8 cellular contexts compared by ENCODE assay signal in the genomic region with DNA sequence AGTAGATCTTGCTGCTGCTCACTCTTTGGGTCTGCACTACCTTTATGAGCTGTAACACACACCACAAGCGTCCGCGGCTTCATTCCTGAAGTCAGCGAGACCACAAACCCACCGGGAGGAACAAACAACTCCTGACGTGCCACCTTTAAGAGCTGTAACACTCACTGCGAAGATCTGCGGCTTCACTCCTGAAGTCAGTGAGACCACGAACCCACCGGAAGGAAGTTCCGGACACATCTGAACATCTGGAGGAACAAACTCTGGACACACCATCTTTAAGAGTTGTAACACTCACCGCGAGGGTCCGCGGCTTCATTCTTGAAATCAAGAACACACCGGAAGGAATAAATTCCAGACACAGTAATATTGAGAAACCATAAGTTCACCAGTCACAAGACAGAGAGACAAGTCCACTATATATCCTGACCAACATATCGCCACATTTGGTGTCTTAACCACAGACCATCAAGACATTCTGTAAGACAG. TPM values are rescaled to one million over a fixed set of nuclear protein-coding genes. Genes with fewer than 3 reads are reported as not detected.
A peak's percentile ranks its signal among the peaks of the same experiment; 100 is the strongest.
DNase-seq lines count a peak whose midpoint lies in the region; ATAC-seq and TF ChIP-seq lines count a peak whose summit lies in the region.
"Not testable (repeated sequence)": the region's sequence is repeated elsewhere in the genome, so short reads cannot be mapped to it uniquely, and the experiment has no call there.

No MANE protein-coding gene starts in this region.

- intact Hi-C loops in activated CD4-positive, alpha-beta T cell treated with anti-CD3 and anti-CD28 coated beads, Interleukin-2, amount 10 ng/mL, durations not matched to agents 24 days and 14 days (cut with micrococcal nuclease): loop anchor here (2.0 kb wide), 2 partner anchors 34 to 58 kb away; partner anchors contain the start of gene RNF38
- intact Hi-C loops in activated T-helper 2 cell treated with anti-CD3 and anti-CD28 coated beads, Interferon-gamma antibody, Interleukin-2, Interleukin-4, amounts not matched to agents 10 μg/mL and 5 μg/mL and 100 μg/mL, durations not matched to agents 14 hours and 24 hours and 36 hours (cut with micrococcal nuclease): loop anchor here (2.0 kb wide), 2 partner anchors 28 to 58 kb away; partner anchors contain the start of gene RNF38
- intact Hi-C loops in lower lobe of right lung (cut with DNase I); upper lobe of right lung (cut with DNase I): not testable (repeated sequence)

- H3K4me2 ChIP-seq in Loucy (ENCODE audit: low read depth, low read length, poor library complexity, severe bottlenecking): peak overlapping the region; percentile 62

- peak overlapping the region; percentile 3 for H3K4me3 ChIP-seq in Loucy (ENCODE audit: low read length, poor library complexity, severe bottlenecking)
- H3K4me3 ChIP-seq in lower lobe of right lung, upper lobe of right lung: not testable (repeated sequence)

- H2AFZ ChIP-seq in Loucy (ENCODE audit: low read length): not testable (repeated sequence)

- H3K36me3 Mint-ChIP-seq in activated CD4-positive, alpha-beta T cell treated with anti-CD3 and anti-CD28 coated beads, Interleukin-2, amount 10 ng/mL, durations not matched to agents 24 days and 14 days (ENCODE audit: low read depth): peaks cover 18% of the 10 kb centered on the region
- peaks cover 20% of the 10 kb centered on the region for H3K36me3 Mint-ChIP-seq in activated T-helper 2 cell treated with anti-CD3 and anti-CD28 coated beads, Interferon-gamma antibody, Interleukin-2, Interleukin-4, amounts not matched to agents 10 μg/mL and 5 μg/mL and 100 μg/mL, durations not matched to agents 14 hours and 24 hours and 36 hours (ENCODE audit: low read depth)

- peaks cover 48% of the 10 kb centered on the region for H3K4me1 Mint-ChIP-seq in activated CD4-positive, alpha-beta T cell treated with anti-CD3 and anti-CD28 coated beads, Interleukin-2, amount 10 ng/mL, durations not matched to agents 24 days and 14 days
- peaks cover 37% of the 10 kb centered on the region for H3K4me1 Mint-ChIP-seq in activated T-helper 2 cell treated with anti-CD3 and anti-CD28 coated beads, Interferon-gamma antibody, Interleukin-2, Interleukin-4, amounts not matched to agents 10 μg/mL and 5 μg/mL and 100 μg/mL, durations not matched to agents 14 hours and 24 hours and 36 hours (ENCODE audit: low read depth)

- H3K27ac Mint-ChIP-seq in activated CD4-positive, alpha-beta T cell treated with anti-CD3 and anti-CD28 coated beads, Interleukin-2, amount 10 ng/mL, durations not matched to agents 24 days and 14 days: peak overlapping the region; percentile 86
- H3K27ac Mint-ChIP-seq in activated T-helper 2 cell treated with anti-CD3 and anti-CD28 coated beads, Interferon-gamma antibody, Interleukin-2, Interleukin-4, amounts not matched to agents 10 μg/mL and 5 μg/mL and 100 μg/mL, durations not matched to agents 14 hours and 24 hours and 36 hours: peak overlapping the region; percentile 47

- H3K27me3 Mint-ChIP-seq in activated CD4-positive, alpha-beta T cell treated with anti-CD3 and anti-CD28 coated beads, Interleukin-2, amount 10 ng/mL, durations not matched to agents 24 days and 14 days; activated T-helper 2 cell treated with anti-CD3 and anti-CD28 coated beads, Interferon-gamma antibody, Interleukin-2, Interleukin-4, amounts not matched to agents 10 μg/mL and 5 μg/mL and 100 μg/mL, durations not matched to agents 14 hours and 24 hours and 36 hours (ENCODE audit: low read depth): not testable (repeated sequence)

- H3K79me2 ChIP-seq in Loucy (ENCODE audit: insufficient read depth, low read length): peaks cover 46% of the 10 kb centered on the region

- not testable (repeated sequence) for H3K9ac ChIP-seq in Loucy (ENCODE audit: low read depth, low read length, poor library complexity, severe bottlenecking)

- H3K9me3 Mint-ChIP-seq in activated CD4-positive, alpha-beta T cell treated with anti-CD3 and anti-CD28 coated beads, Interleukin-2, amount 10 ng/mL, durations not matched to agents 24 days and 14 days; activated T-helper 2 cell treated with anti-CD3 and anti-CD28 coated beads, Interferon-gamma antibody, Interleukin-2, Interleukin-4, amounts not matched to agents 10 μg/mL and 5 μg/mL and 100 μg/mL, durations not matched to agents 14 hours and 24 hours and 36 hours: not testable (repeated sequence)

- H3K4me1 ChIP-seq in Loucy (ENCODE audit: insufficient read depth, low read length, poor library complexity, severe bottlenecking) (peaks cover 41% of the 10 kb centered on the region), lower lobe of right lung (peaks cover 21% of the 10 kb centered on the region)
- not testable (repeated sequence) for H3K4me1 ChIP-seq in upper lobe of right lung

- H3K4me3 Mint-ChIP-seq in activated CD4-positive, alpha-beta T cell treated with anti-CD3 and anti-CD28 coated beads, Interleukin-2, amount 10 ng/mL, durations not matched to agents 24 days and 14 days: peak overlapping the region; percentile 78
- peak overlapping the region; percentile 32 for H3K4me3 Mint-ChIP-seq in activated T-helper 2 cell treated with anti-CD3 and anti-CD28 coated beads, Interferon-gamma antibody, Interleukin-2, Interleukin-4, amounts not matched to agents 10 μg/mL and 5 μg/mL and 100 μg/mL, durations not matched to agents 14 hours and 24 hours and 36 hours (ENCODE audit: low read depth)

- H3K27ac ChIP-seq in lower lobe of right lung, upper lobe of right lung: not testable (repeated sequence)

- not testable (repeated sequence) for H3K9me3 ChIP-seq in Loucy (ENCODE audit: insufficient read depth, low read depth, low read length); lower lobe of right lung; upper lobe of right lung

- H3F3A ChIP-seq in Loucy (ENCODE audit: low read depth): peaks cover 16% of the 10 kb centered on the region; the same call in 1 of the 2 replicates

- peaks cover 51% of the 10 kb centered on the region for H4K20me1 ChIP-seq in Loucy (ENCODE audit: insufficient read depth, low read length, poor library complexity, severe bottlenecking)

- not testable (repeated sequence) for H3K27me3 ChIP-seq in Loucy (ENCODE audit: insufficient read depth, low read length, poor library complexity, severe bottlenecking); lower lobe of right lung (ENCODE audit: low read depth); upper lobe of right lung

- not testable (repeated sequence) for TF ChIP-seq CTCF in Loucy (conservative IDR thresholded peaks at IDR 0.05; ENCODE audit: low read length); lower lobe of right lung (IDR thresholded peaks at IDR 0.05); upper lobe of right lung (IDR thresholded peaks at IDR 0.05)

- not testable (repeated sequence) for H3K9me2 ChIP-seq in Loucy (replicated peaks; ENCODE audit: low read depth, low read length)

- DNase-seq in activated CD4-positive, alpha-beta T cell treated with anti-CD3 and anti-CD28 coated beads, Interleukin-2, amount 10 ng/mL, durations not matched to agents 24 days and 14 days: peak; percentile 92
- DNase-seq in activated T-helper 2 cell treated with anti-CD3 and anti-CD28 coated beads, Interferon-gamma antibody, Interleukin-2, Interleukin-4, amounts not matched to agents 10 μg/mL and 5 μg/mL and 100 μg/mL, durations not matched to agents 14 hours and 24 hours and 36 hours (ENCODE audit: low spot score): peak; percentile 70
- peak; percentile 51 for DNase-seq in lower lobe of right lung
- peak; percentile 23 to 73 (median 28) for DNase-seq in stimulated activated CD4-positive, alpha-beta T cell treated with anti-CD3 and anti-CD28 coated beads, TNF-alpha, amount 100 ng/mL, for 24 hours (ENCODE audit: low read depth in 3 of 3)
- not testable (repeated sequence) for DNase-seq in upper lobe of right lung

- not testable (repeated sequence) for H3K36me3 ChIP-seq in Loucy (ENCODE audit: insufficient read depth, low read length); lower lobe of right lung; upper lobe of right lung

- ATAC-seq in GM18858 (IDR thresholded peaks at IDR 0.05; ENCODE audit: unreplicated experiment): peak; percentile 52
- ATAC-seq in HG02763 (IDR thresholded peaks at IDR 0.05; ENCODE audit: unreplicated experiment): peak; percentile 50
- peak in 1 of 2 donors; percentile 28 for ATAC-seq in lower lobe of right lung
- peak; percentile 48 for ATAC-seq in upper lobe of right lung

RNA-seq across cellular contexts. Expression of gene RNF38, which starts 58.4 kb away (rescaled TPM):
- 29.6 and 32.1 TPM in 2 replicates for total RNA-seq in activated CD4-positive, alpha-beta T cell treated with anti-CD3 and anti-CD28 coated beads, Interleukin-2, amount 10 ng/mL, durations not matched to agents 24 days and 14 days
- total RNA-seq in activated T-helper 2 cell treated with anti-CD3 and anti-CD28 coated beads, Interferon-gamma antibody, Interleukin-2, Interleukin-4, amounts not matched to agents 10 μg/mL and 5 μg/mL and 100 μg/mL, durations not matched to agents 14 hours and 24 hours and 36 hours: 34.0 and 34.8 TPM in 2 replicates
- total RNA-seq in lower lobe of right lung (48.9 TPM), upper lobe of right lung (49.7 TPM)
